ENCODE assay signal across 9 cellular contexts in the genomic region with DNA sequence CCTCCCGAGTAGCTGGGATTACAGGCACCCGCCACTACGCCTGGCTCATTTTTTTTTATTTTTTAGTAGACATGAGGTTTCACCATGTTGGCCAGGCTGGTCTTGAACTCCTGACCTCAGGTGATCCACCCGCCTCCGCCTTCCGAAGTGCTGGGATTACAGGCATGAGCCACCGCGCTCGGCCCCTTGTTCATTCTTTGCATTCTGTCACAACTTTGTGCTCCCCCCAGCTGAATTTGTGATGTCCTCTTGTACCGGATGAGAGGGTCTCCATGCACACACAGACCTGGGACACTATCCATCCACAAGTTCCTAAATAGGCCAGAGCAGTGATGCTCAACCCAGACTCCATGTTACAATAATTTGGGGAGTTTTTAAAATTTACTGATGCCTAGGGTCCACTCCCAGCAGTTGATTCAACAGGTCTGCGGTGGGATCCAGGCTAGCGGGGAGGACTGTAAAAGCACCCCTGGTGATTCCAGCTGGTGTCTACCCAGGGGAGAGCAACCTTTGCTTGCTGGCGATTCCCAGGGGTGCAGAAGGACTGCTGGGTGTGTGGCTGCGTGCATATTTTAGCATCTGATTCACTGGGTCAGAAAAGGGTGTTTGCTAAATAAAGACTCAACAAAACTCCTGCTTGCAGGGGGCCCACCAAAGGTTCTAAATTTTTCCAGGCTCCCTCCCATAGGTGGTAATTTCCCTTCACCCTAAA. TPM values are rescaled to one million over a fixed set of nuclear protein-coding genes. Genes with fewer than 3 reads are reported as not detected.
DNase-seq lines count a peak whose midpoint lies in the region; TF ChIP-seq lines count a peak whose summit lies in the region.
"Had no signal": no experiment of that assay in that cellular context is flagged by ENCODE, and none has a peak within 500 bp of the region (broad histone marks: within the 10 kb centered on the region; RNA-seq: fewer than 3 reads in every experiment).

No MANE protein-coding gene starts in this region.

- no peaks in the 10 kb centered on the region for H3K36me3 ChIP-seq in skeletal muscle satellite cell (ENCODE audit: insufficient read depth, low read length)

- peaks cover 43% of the 10 kb centered on the region for H3K4me1 Mint-ChIP-seq in chondrocyte (ENCODE audit: low read depth)

- peak overlapping the region; percentile 82 for H3K9ac ChIP-seq in skeletal muscle satellite cell (ENCODE audit: low read depth, low read length)

- H3K27ac ChIP-seq in RWPE1: peak overlapping the region; percentile 98

- TF ChIP-seq CTCF in GM12864 (IDR thresholded peaks at IDR 0.05; ENCODE audit: low read depth, low read length, missing control alignments) (no peak), RWPE1 (conservative IDR thresholded peaks at IDR 0.05; ENCODE audit: low read depth) (no peak), chondrocyte (IDR thresholded peaks at IDR 0.05) (no peak)

- no peak overlapping the region for H3K27ac Mint-ChIP-seq in chondrocyte (ENCODE audit: unreplicated experiment)

- no peaks in the 10 kb centered on the region for H3K9me3 Mint-ChIP-seq in chondrocyte (ENCODE audit: low read depth)

- no peak for DNase-seq in GM12864 (ENCODE audit: low read depth)
- DNase-seq in RWPE1 (ENCODE audit: low spot score): no peak
- peak; percentile 36 for DNase-seq in fibroblast of peridontal ligament (ENCODE audit: extremely low read depth)
- no peak for DNase-seq in chondrocyte (ENCODE audit: low spot score)
- no peak for DNase-seq in retina
- no peak for DNase-seq in GM19240 (ENCODE audit: insufficient read length, low spot score)
- DNase-seq in amygdala (lab: John Stamatoyannopoulos, UW): no peak
- DNase-seq: activated gamma-delta T cell treated with Interleukin-2 at 50 U/mL for 16 hours had no signal

- POLR2A ChIA-PET in RWPE1 (lab: Yijun Ruan, JAX; ENCODE audit: low non-redundant PET): no interaction called here

- CTCF ChIA-PET in RWPE1 (lab: Yijun Ruan, JAX): no interaction called here

- no peaks in the 10 kb centered on the region for H3K9me3 ChIP-seq in skeletal muscle satellite cell (replicated peaks; ENCODE audit: low read length)

- H3K27me3 Mint-ChIP-seq in chondrocyte (ENCODE audit: low read depth): no peaks in the 10 kb centered on the region

- H3K36me3 Mint-ChIP-seq in chondrocyte (ENCODE audit: low read depth): no peaks in the 10 kb centered on the region

- peak overlapping the region; percentile 91 for H3K4me3 ChIP-seq in GM12864 (ENCODE audit: low read depth, low read length)
- H3K4me3 ChIP-seq in skeletal muscle satellite cell (ENCODE audit: low read length): peak overlapping the region; percentile 79

- peak overlapping the region; percentile 81 for H3K4me2 ChIP-seq in skeletal muscle satellite cell (ENCODE audit: low read length)

- no peak overlapping the region for H3K4me3 Mint-ChIP-seq in chondrocyte (ENCODE audit: unreplicated experiment)

- H3K4me1 ChIP-seq in skeletal muscle satellite cell (ENCODE audit: control insufficient read depth, insufficient read depth, low read length): peaks cover 53% of the 10 kb centered on the region

- H3K27me3 ChIP-seq in skeletal muscle satellite cell (ENCODE audit: control insufficient read depth, insufficient read depth, low read length): no peaks in the 10 kb centered on the region

RNA-seq across cellular contexts. Expression of a gene that starts 1.0 kb away (rescaled TPM):
- 24.8 and 28.4 TPM in 2 replicates for total RNA-seq in skeletal muscle satellite cell (2012; rRNA removed)
- 17.3 to 22.4 TPM (median 21.8 TPM) in 3 replicates for total RNA-seq in chondrocyte

RNA-seq across cellular contexts. Expression of a gene that starts 5.9 kb away (rescaled TPM):
- 0.22 and 0.25 TPM in 2 replicates for total RNA-seq in skeletal muscle satellite cell (2012; rRNA removed)
- total RNA-seq in chondrocyte: 0.41 to 2.0 TPM (median 1.1 TPM) in 3 replicates

RNA-seq across cellular contexts. Expression of a gene that starts 10.9 kb away (rescaled TPM):
- total RNA-seq in skeletal muscle satellite cell (2012; rRNA removed): 18.0 and 26.0 TPM in 2 replicates
- 19.8 to 26.9 TPM (median 21.7 TPM) in 3 replicates for total RNA-seq in chondrocyte

RNA-seq across cellular contexts. Expression of a gene that starts 11.0 kb away (rescaled TPM):
- 23.1 and 29.9 TPM in 2 replicates for total RNA-seq in skeletal muscle satellite cell (2012; rRNA removed)
- total RNA-seq in chondrocyte: 18.2 to 29.4 TPM (median 19.5 TPM) in 3 replicates

RNA-seq across cellular contexts. Expression of a gene that starts 11.6 kb away (rescaled TPM):
- 18.0 and 18.8 TPM in 2 replicates for total RNA-seq in skeletal muscle satellite cell (2012; rRNA removed)
- 15.3 to 18.6 TPM (median 17.0 TPM) in 3 replicates for total RNA-seq in chondrocyte
